19 cellular contexts compared by ENCODE assay signal in the genomic region with DNA sequence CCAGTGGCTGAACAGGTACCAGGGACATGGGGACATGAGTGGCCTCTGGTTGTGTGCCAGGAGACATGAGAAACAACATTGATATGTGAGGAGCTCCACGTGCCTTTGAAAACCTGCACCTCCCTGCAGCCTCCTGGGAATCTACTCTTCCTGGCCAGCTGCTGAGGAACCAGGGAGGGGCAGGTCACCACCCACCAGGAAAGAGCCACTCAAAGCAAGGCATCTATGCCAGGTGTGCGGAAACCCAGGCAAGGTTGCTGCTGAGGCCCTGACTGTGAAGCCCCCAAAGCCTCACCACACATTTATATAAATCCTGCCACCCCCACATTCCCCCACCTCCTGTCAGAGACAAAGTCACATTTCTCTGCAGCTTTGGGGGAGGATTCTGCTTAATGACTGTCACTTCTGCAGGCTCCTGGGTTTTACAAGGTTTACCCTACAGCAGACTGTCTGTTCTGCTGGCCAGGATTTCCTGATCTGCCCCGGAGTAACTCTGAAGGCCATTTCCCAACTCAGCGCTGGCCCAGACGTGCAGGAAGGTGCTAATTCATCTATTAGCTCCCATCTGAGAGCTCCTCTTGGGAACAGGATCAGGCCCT.
DNase-seq lines count a peak whose midpoint lies in the region; FAIRE-seq and TF ChIP-seq lines count a peak whose summit lies in the region.
"Had no signal": no experiment of that assay in that cellular context is flagged by ENCODE, and none has a peak within 500 bp of the region (broad histone marks: within the 10 kb centered on the region; RNA-seq: fewer than 3 reads in every experiment).

No MANE protein-coding gene starts in this region.

- H3K27ac ChIP-seq in colonic mucosa (peak overlapping the region; percentile 47), neuronal stem cell (replicated peaks; ENCODE audit: low read length) (no peak overlapping the region), neural progenitor cell (no peak overlapping the region)
- H3K27ac ChIP-seq: PC-9 had no signal

- no peaks in the 10 kb centered on the region for H3K9me3 ChIP-seq in colonic mucosa
- H3K9me3 ChIP-seq in neuronal stem cell (replicated peaks in 1 of 2; ENCODE audit: control insufficient read depth in 2 of 2, insufficient read depth in 1 of 2, low read depth in 1 of 2, low read length in 2 of 2) = no peaks in the 10 kb centered on the region
- H3K9me3 ChIP-seq in neural progenitor cell (ENCODE audit: low read depth) = no peaks in the 10 kb centered on the region
- H3K9me3 ChIP-seq: esophagus squamous epithelium had no signal

- no peak overlapping the region for H3K4me3 ChIP-seq in colonic mucosa
- no peak overlapping the region for H3K4me3 ChIP-seq in neuronal stem cell (ENCODE audit: low read length in 2 of 2)
- no peak overlapping the region for H3K4me3 ChIP-seq in neural progenitor cell
- H3K4me3 ChIP-seq: esophagus squamous epithelium, PC-9, smooth muscle cell had no signal

- H3K79me2 ChIP-seq in neural progenitor cell (ENCODE audit: low read depth) = no peaks in the 10 kb centered on the region

- no peak for TF ChIP-seq POLR2A in GM12892 (IDR thresholded peaks at IDR 0.05; ENCODE audit: low read depth, low read length)

- no peaks in the 10 kb centered on the region for H3K36me3 ChIP-seq in colonic mucosa
- H3K36me3 ChIP-seq in neuronal stem cell (replicated peaks in 1 of 2; ENCODE audit: control insufficient read depth in 2 of 2, insufficient read depth in 2 of 2, low read length in 2 of 2) = no peaks in the 10 kb centered on the region
- H3K36me3 ChIP-seq in neural progenitor cell = no peaks in the 10 kb centered on the region
- H3K36me3 ChIP-seq: esophagus squamous epithelium had no signal

- WGBS in neuronal stem cell (ENCODE audit: extremely low coverage in 2 of 2, insufficient read length in 2 of 2, insufficient replicate concordance in 1 of 2), 2 donors = no CpG with 5 or more reads among the region's 5 CpGs

- FAIRE-seq in GM12892 (lab: Jason Lieb, UNC) = no peak

- H2BK120ac ChIP-seq in neuronal stem cell (ENCODE audit: low read depth, low read length) = no peak overlapping the region

- peak; percentile 38 for DNase-seq in DMS53 treated with DMSO at 0.1 percent for 48 hours (lab: John Stamatoyannopoulos, UW; ENCODE audit: unreplicated experiment)
- DNase-seq in NCI-H2107 (lab: John Stamatoyannopoulos, UW) = peak; percentile 50
- DNase-seq in colonic mucosa = peak; percentile 38
- DNase-seq in neuronal stem cell (ENCODE audit: low spot score) = no peak
- no peak for DNase-seq in neural progenitor cell (ENCODE audit: low spot score)
- DNase-seq in NCI-H1694 (lab: John Stamatoyannopoulos, UW) = no peak
- DNase-seq in GM12892 (ENCODE audit: insufficient read length) = no peak
- no peak for DNase-seq in stimulated activated CD4-positive, alpha-beta T cell treated with anti-CD3 and anti-CD28 coated beads, Interleukin-12 subunit alpha, Interleukin-12 subunit beta, amount 100 ng/mL, for 4 hours
- DNase-seq: activated CD4-positive, alpha-beta T cell treated with anti-CD3 and anti-CD28 coated beads for 1 hour; activated effector memory CD4-positive, alpha-beta T cell treated with Interleukin-2 at 50 U/mL for 16 hours; esophagus squamous epithelium; HFFc6; immature natural killer cell; naive B cell; NCI-H1436 treated with DMSO at 0.1 percent for 48 hours; NCI-H774; PC-9 had no signal

- intact Hi-C loops in colonic mucosa (cut with DNase I) = no loop called here

- no peak overlapping the region for H2AK5ac ChIP-seq in neuronal stem cell (ENCODE audit: low read depth, low read length)

- peaks cover 2% of the 10 kb centered on the region for H3K4me1 Mint-ChIP-seq in neural progenitor cell

- H3K9me3 Mint-ChIP-seq in neural progenitor cell = peaks cover 2% of the 10 kb centered on the region
- H3K9me3 Mint-ChIP-seq: naive B cell; T-helper 2 cell treated with Interferon-gamma antibody and Interleukin-4, amounts not matched to agents 5 μg/mL and 100 μg/mL, for 36 hours had no signal

- peaks cover 2% of the 10 kb centered on the region for H3K27me3 Mint-ChIP-seq in neural progenitor cell (ENCODE audit: insufficient read depth, low read depth)
- H3K27me3 Mint-ChIP-seq: naive B cell had no signal

- no peak overlapping the region for H2AFZ ChIP-seq in neuronal stem cell (ENCODE audit: low read length)
- H2AFZ ChIP-seq in neural progenitor cell (replicated peaks) = no peak overlapping the region
- H2AFZ ChIP-seq: PC-9 had no signal

- H3K9ac ChIP-seq in colonic mucosa (ENCODE audit: low read depth in 2 of 2, low read length in 2 of 2) = no peak overlapping the region
- no peak overlapping the region for H3K9ac ChIP-seq in neuronal stem cell (ENCODE audit: low read depth, low read length, poor library complexity)
- H3K9ac ChIP-seq in neural progenitor cell = no peak overlapping the region

- H4K91ac ChIP-seq in neuronal stem cell (ENCODE audit: low read depth, low read length, poor library complexity) = no peak overlapping the region

- H3K18ac ChIP-seq in neuronal stem cell (ENCODE audit: low read length) = no peak overlapping the region

- H3K4ac ChIP-seq in neuronal stem cell (ENCODE audit: low read length) = no peak overlapping the region

- H3K27me3 ChIP-seq in colonic mucosa (no peaks in the 10 kb centered on the region), neuronal stem cell (ENCODE audit: control insufficient read depth in 3 of 3, insufficient read depth in 3 of 3, low read depth in 1 of 3, low read length in 3 of 3) (no peaks in the 10 kb centered on the region), neural progenitor cell (no peaks in the 10 kb centered on the region)
- H3K27me3 ChIP-seq: esophagus squamous epithelium had no signal

- H3K14ac ChIP-seq in neuronal stem cell (ENCODE audit: low read length) = peak overlapping the region; percentile 57

- no peak overlapping the region for H3K23ac ChIP-seq in neuronal stem cell (ENCODE audit: low read depth, low read length, poor library complexity)

- H3K4me2 ChIP-seq in neuronal stem cell (ENCODE audit: insufficient read depth, low read length, poor library complexity, severe bottlenecking) (no peak overlapping the region), neural progenitor cell (no peak overlapping the region)
- H3K4me2 ChIP-seq: PC-9, smooth muscle cell had no signal

- H3K4me1 ChIP-seq in colonic mucosa (no peaks in the 10 kb centered on the region), neuronal stem cell (ENCODE audit: control insufficient read depth in 2 of 2, insufficient read depth in 1 of 2, low read depth in 1 of 2, low read length in 2 of 2) (no peaks in the 10 kb centered on the region), neural progenitor cell (no peaks in the 10 kb centered on the region)

- no peak overlapping the region for H2BK15ac ChIP-seq in neuronal stem cell (ENCODE audit: low read length)

- H3K27ac Mint-ChIP-seq in neural progenitor cell = no peak overlapping the region
- H3K27ac Mint-ChIP-seq: HFFc6; immature natural killer cell; T-helper 2 cell treated with Interferon-gamma antibody and Interleukin-4, amounts not matched to agents 5 μg/mL and 100 μg/mL, for 36 hours had no signal

- H2BK5ac ChIP-seq in neuronal stem cell (ENCODE audit: low read length) = no peak overlapping the region

- TF ChIP-seq CTCF in colonic mucosa (IDR thresholded peaks at IDR 0.05) (no peak), neural progenitor cell (IDR thresholded peaks at IDR 0.05) (no peak)

- H3K4me3 Mint-ChIP-seq in neural progenitor cell = no peak overlapping the region
- H3K4me3 Mint-ChIP-seq: HFFc6; immature natural killer cell; naive B cell; T-helper 2 cell treated with Interferon-gamma antibody and Interleukin-4, amounts not matched to agents 5 μg/mL and 100 μg/mL, for 36 hours had no signal

- H3K36me3 Mint-ChIP-seq in neural progenitor cell = no peaks in the 10 kb centered on the region
- H3K36me3 Mint-ChIP-seq: immature natural killer cell, naive B cell had no signal

- H2BK12ac ChIP-seq in neuronal stem cell (ENCODE audit: low read length) = no peak overlapping the region

- H4K20me1 ChIP-seq in neural progenitor cell (ENCODE audit: low read depth) = no peaks in the 10 kb centered on the region

- no peak overlapping the region for H4K8ac ChIP-seq in neuronal stem cell (ENCODE audit: low read depth, low read length)

- H3F3A ChIP-seq in neural progenitor cell (ENCODE audit: low read depth) = no peaks in the 10 kb centered on the region

- H3K79me1 ChIP-seq in neuronal stem cell (ENCODE audit: low read depth, low read length) = no peaks in the 10 kb centered on the region

Comparison
In these comparisons a context has a peak if more than half of its experiments do, and no peak if none do; other contexts are left out.
1. DNase-seq: peak in DMS53 treated with DMSO at 0.1 percent for 48 hours (single experiment), NCI-H2107 (single experiment) and colonic mucosa (single experiment); none in neuronal stem cell (single experiment), neural progenitor cell (single experiment), NCI-H1694 (single experiment), GM12892 (single experiment) and stimulated activated CD4-positive, alpha-beta T cell treated with anti-CD3 and anti-CD28 coated beads, Interleukin-12 subunit alpha, Interleukin-12 subunit beta, amount 100 ng/mL, for 4 hours (single experiment).